In the genomic region with DNA sequence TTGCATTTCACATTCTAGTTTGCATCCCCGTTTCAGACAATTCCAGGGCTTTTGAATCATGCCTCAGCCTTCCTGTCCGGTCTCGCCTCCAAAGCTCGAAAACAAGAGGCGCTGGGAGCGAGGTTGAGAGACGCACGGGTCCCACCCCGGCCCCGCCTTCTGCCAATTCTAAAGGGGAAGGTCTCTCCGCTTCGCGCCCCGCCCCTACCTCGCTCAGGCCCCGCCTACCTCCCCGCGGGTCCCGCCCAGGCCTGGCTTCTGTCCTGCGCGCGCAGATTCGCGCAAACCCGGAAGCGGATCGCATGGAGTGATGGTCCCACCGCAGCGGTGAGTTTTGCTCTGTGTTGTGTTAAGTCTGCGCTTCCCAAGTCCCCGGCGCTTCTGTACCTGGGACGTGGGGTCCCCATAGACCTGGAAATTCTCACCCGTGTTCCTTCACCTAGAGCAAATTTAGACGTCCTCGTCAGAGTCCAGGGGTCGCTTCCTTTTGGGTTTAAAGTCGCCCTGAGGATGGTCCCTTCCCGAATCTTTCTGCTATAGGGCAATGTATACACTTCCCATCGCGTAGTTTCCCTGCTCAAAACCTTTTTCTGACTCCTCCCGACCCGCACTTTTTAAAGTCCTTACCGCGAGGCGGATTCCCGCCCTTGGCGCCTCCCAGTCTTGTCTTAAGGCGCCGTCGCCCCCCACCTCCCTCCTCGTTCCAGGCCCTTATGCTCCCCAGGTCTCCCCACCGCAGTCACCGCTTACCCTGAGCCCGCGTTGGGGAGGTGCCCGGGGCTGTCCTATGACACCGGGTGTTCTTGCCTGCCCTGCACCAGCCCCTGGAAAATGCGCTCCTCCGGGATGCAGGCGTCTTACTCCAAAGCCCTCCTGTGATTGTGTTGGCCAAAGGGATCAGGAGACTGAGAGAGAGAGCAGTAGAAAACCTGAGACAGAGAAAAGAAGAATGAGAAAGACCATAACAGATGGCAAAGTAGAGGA, we compare ENCODE assay signal across 8 cellular contexts. TPM values are rescaled to one million over a fixed set of nuclear protein-coding genes. Genes with fewer than 3 reads are reported as not detected.
DNase-seq lines count a peak whose midpoint lies in the region; ATAC-seq and TF ChIP-seq lines count a peak whose summit lies in the region.

A gene (plus strand): TSS at position 284 of the 984 bp plus-strand sequence. CDS start 7,559 bp downstream, outside the sequence.

- peak; percentile 27 to 58 for TF ChIP-seq POLR2A in adrenal gland (IDR thresholded peaks at IDR 0.05)

- peaks cover 0 to 12% of the 10 kb centered on the region in 2 donors for H3K4me1 ChIP-seq in adrenal gland (replicated peaks in 1 of 2)

- H3K4me3 Mint-ChIP-seq in progenitor cell of endocrine pancreas (ENCODE audit: low read depth), result peak within 1 kb of the TSS; percentile 94

- peaks cover 11% of the 10 kb centered on the region for H3K4me1 Mint-ChIP-seq in progenitor cell of endocrine pancreas (ENCODE audit: low read depth)

- H3K9me3 Mint-ChIP-seq in progenitor cell of endocrine pancreas (ENCODE audit: low read depth), result peaks cover 20% of the 10 kb centered on the region

- peak within 1 kb of the TSS; percentile 77 for H3K27ac Mint-ChIP-seq in progenitor cell of endocrine pancreas

- H3K27me3 Mint-ChIP-seq in progenitor cell of endocrine pancreas, result no peaks in the 10 kb centered on the region

- DNase-seq in GM12865 (ENCODE audit: low read depth) (peak; percentile 92), NCI-H128 (lab: John Stamatoyannopoulos, UW; ENCODE audit: unreplicated experiment) (peak; percentile 84), T follicular helper cell (ENCODE audit: low read depth) (peak; percentile 93), adrenal gland (peak; percentile 95 to 98 (median 97)), left cardiac atrium (peak; percentile 96), progenitor cell of endocrine pancreas (ENCODE audit: low spot score, unreplicated experiment) (peak; percentile 98), ureter (ENCODE audit: low spot score) (peak; percentile 97)

- H3K4me3 ChIP-seq in GM12865 (ENCODE audit: low read depth, low read length), result peak within 1 kb of the TSS; percentile 89
- H3K4me3 ChIP-seq in adrenal gland, result peak within 1 kb of the TSS; percentile 56 to 83 (median 76)

- H3K36me3 ChIP-seq in adrenal gland (replicated peaks in 1 of 2), result no peaks in the 10 kb centered on the region

- intact Hi-C loops in adrenal gland (cut with DNase I), result no loop called here
- intact Hi-C loops in left cardiac atrium (cut with DNase I), result loop anchor here in 1 of 2 donors (2.0 to 10.0 kb wide), 2 partner anchors 79 to 139 kb away; a partner anchor contains a TSS

- H3K27ac ChIP-seq in adrenal gland, result peak within 1 kb of the TSS; percentile 2 to 80 (median 61)

- TF ChIP-seq CTCF in GM12865 (IDR thresholded peaks at IDR 0.05; ENCODE audit: insufficient read depth, low read depth, low read length, missing control alignments) (no peak), adrenal gland (IDR thresholded peaks at IDR 0.05) (no peak), progenitor cell of endocrine pancreas (IDR thresholded peaks at IDR 0.05; ENCODE audit: unreplicated experiment) (no peak)

- 0 to 1% (median 0%) methylated on average over 45 to 61 of the region's 61 CpGs for WGBS in adrenal gland, 4 donors

- H3K27me3 ChIP-seq in adrenal gland, result no peaks in the 10 kb centered on the region

- H3K9me3 ChIP-seq in adrenal gland (replicated peaks in 1 of 3), result no peaks in the 10 kb centered on the region

- ATAC-seq in HG02642 (IDR thresholded peaks at IDR 0.05; ENCODE audit: poor library complexity, unreplicated experiment), result peak; percentile 98
- peak; percentile 100 for ATAC-seq in left cardiac atrium

- H3K36me3 Mint-ChIP-seq in progenitor cell of endocrine pancreas (ENCODE audit: insufficient read depth), result peaks cover 7% of the 10 kb centered on the region

RNA-seq across cellular contexts. Expression of the gene that starts here (rescaled TPM):
- total RNA-seq in adrenal gland (1 to 10 TPM; 2.9 to 6.6 (median 5.1) TPM), left cardiac atrium (1 to 10 TPM; 4.6 TPM), progenitor cell of endocrine pancreas (10.3 and 10.4 TPM in 2 replicates), ureter (9.2 TPM)
- 1 to 10 TPM; 1.5 to 5.2 (median 2.3) TPM for polyA plus RNA-seq in adrenal gland

Comparison
In these comparisons a context has a peak if more than half of its experiments do, and no peak if none do; other contexts are left out.
1. Peak in every context shown above with its lines: DNase-seq, ATAC-seq, H3K4me3 ChIP-seq and H3K27ac ChIP-seq.